10 cellular contexts compared by ENCODE assay signal in genomic region chr3:45509038-45509767, GRCh38.
DNase-seq lines count a peak whose midpoint lies in the region; ATAC-seq and TF ChIP-seq lines count a peak whose summit lies in the region.
"Had no signal": no experiment of that assay in that cellular context is flagged by ENCODE, and none has a peak within 500 bp of the region (broad histone marks: within the 10 kb centered on the region; RNA-seq: fewer than 3 reads in every experiment).

No MANE protein-coding gene starts in this region.

- H3K4me3 ChIP-seq in mammary epithelial cell (replicated peaks in 1 of 3; ENCODE audit: insufficient read depth in 1 of 3, low read depth in 2 of 3, low read length in 3 of 3), result no peak overlapping the region
- no peak overlapping the region for H3K4me3 ChIP-seq in neural cell (ENCODE audit: low read length)
- H3K4me3 ChIP-seq: heart left ventricle had no signal

- H3K9ac ChIP-seq in mammary epithelial cell (ENCODE audit: insufficient read depth, low read length) (no peak overlapping the region), neural cell (ENCODE audit: low read length) (no peak overlapping the region)

- peaks cover 2% of the 10 kb centered on the region for H3K27me3 Mint-ChIP-seq in glutamatergic neuron (ENCODE audit: unreplicated experiment)

- peaks cover 4% of the 10 kb centered on the region for H3K36me3 Mint-ChIP-seq in glutamatergic neuron (ENCODE audit: unreplicated experiment)

- DNase-seq in DMS 273 treated with DMSO at 0.1 percent for 48 hours (lab: John Stamatoyannopoulos, UW) (peak; percentile 69), NCI-H1105 (lab: John Stamatoyannopoulos, UW) (peak; percentile 24), mammary epithelial cell (peak; percentile 75), glutamatergic neuron (no peak)
- DNase-seq: heart left ventricle had no signal

- in situ Hi-C loops in mammary epithelial cell (cut with MboI; ENCODE audit: low sequenced_read_pairs in 2 of 2), result loop anchor here in 1 of 2 donors (5.0 kb wide), 1 partner anchor 287 kb away; no protein-coding TSS in a partner anchor

- H3K4me2 ChIP-seq in mammary epithelial cell (ENCODE audit: insufficient read depth, low read depth, low read length) (no peak overlapping the region), neural cell (ENCODE audit: low read length) (no peak overlapping the region)

- ATAC-seq in GM18502 (IDR thresholded peaks at IDR 0.05; ENCODE audit: poor library complexity, unreplicated experiment), result no peak
- no peak for ATAC-seq in HG03280 (IDR thresholded peaks at IDR 0.05; ENCODE audit: unreplicated experiment)
- no peak for ATAC-seq in HG03342 (IDR thresholded peaks at IDR 0.05; ENCODE audit: unreplicated experiment)

- no peaks in the 10 kb centered on the region for H3F3A ChIP-seq in neural cell (ENCODE audit: insufficient read depth, low read length, poor library complexity, severe bottlenecking)

- 65% methylated on average over 8 of the region's 8 CpGs for WGBS in mammary epithelial cell (ENCODE audit: low coverage, missing lambda C conversion rate)

- no peak for TF ChIP-seq CTCF in mammary epithelial cell (conservative IDR thresholded peaks at IDR 0.05 in 1 of 2, IDR thresholded peaks at IDR 0.05 in 1 of 2; ENCODE audit: extremely low read depth in 1 of 2, insufficient read depth in 1 of 2, low read depth in 1 of 2, low read length in 2 of 2)
- no peak for TF ChIP-seq CTCF in neural cell (IDR thresholded peaks at IDR 0.05; ENCODE audit: poor library complexity, severe bottlenecking)
- no peak for TF ChIP-seq CTCF in glutamatergic neuron (IDR thresholded peaks at IDR 0.05; ENCODE audit: partially characterized antibody, unreplicated experiment)

- no peak for TF ChIP-seq RAD21 in neural cell (conservative IDR thresholded peaks at IDR 0.05)

- H3K27ac ChIP-seq in mammary epithelial cell (ENCODE audit: insufficient read depth, low read depth, low read length) (peak overlapping the region; percentile 4), neural cell (ENCODE audit: low read length) (no peak overlapping the region)
- H3K27ac ChIP-seq: HL-60 had no signal

- CTCF ChIA-PET in mammary epithelial cell (lab: Charles Lee; ENCODE audit: low non-redundant PET), result interaction anchor here (1.5 kb wide), 1 partner anchor 151 kb away, joined by 5 read pairs; no protein-coding TSS in a partner anchor

- H3K27me3 ChIP-seq in mammary epithelial cell (ENCODE audit: insufficient read depth, low read length) (no peaks in the 10 kb centered on the region), neural cell (ENCODE audit: insufficient read depth, low read depth, low read length) (no peaks in the 10 kb centered on the region)
- H3K27me3 ChIP-seq: heart left ventricle had no signal

- no peaks in the 10 kb centered on the region for H3K36me3 ChIP-seq in mammary epithelial cell (ENCODE audit: insufficient read depth, low read length)
- no peaks in the 10 kb centered on the region for H3K36me3 ChIP-seq in neural cell (ENCODE audit: insufficient read depth, low read length)

- no peak for TF ChIP-seq EP300 in neural cell (conservative IDR thresholded peaks at IDR 0.05; ENCODE audit: poor library complexity, severe bottlenecking)

- H3K79me2 ChIP-seq in mammary epithelial cell (ENCODE audit: insufficient read depth, low read length) (no peaks in the 10 kb centered on the region), neural cell (replicated peaks; ENCODE audit: insufficient read depth, low read length) (no peaks in the 10 kb centered on the region)

- H3K27ac Mint-ChIP-seq in glutamatergic neuron (ENCODE audit: unreplicated experiment), result no peak overlapping the region

- dilution Hi-C loops in mammary epithelial cell (cut with HindIII; ENCODE audit: low sequenced_read_pairs), result no loop called here

- H3K9me3 ChIP-seq in mammary epithelial cell (replicated peaks; ENCODE audit: insufficient read depth, low read length), result no peaks in the 10 kb centered on the region
- H3K9me3 ChIP-seq in neural cell (ENCODE audit: low read length), result no peaks in the 10 kb centered on the region
- H3K9me3 ChIP-seq: heart left ventricle had no signal

- no peak overlapping the region for H3K4me3 Mint-ChIP-seq in glutamatergic neuron (ENCODE audit: unreplicated experiment)

- intact Hi-C loops in mammary epithelial cell (cut with micrococcal nuclease), result loop anchor here (2.0 to 10.0 kb wide), 2 partner anchors 468 to 974 kb away; no protein-coding TSS in a partner anchor

- H3K4me1 ChIP-seq in mammary epithelial cell (ENCODE audit: insufficient read depth, low read length), result peaks cover 10% of the 10 kb centered on the region

- H3K4me1 Mint-ChIP-seq in glutamatergic neuron (ENCODE audit: low read depth, unreplicated experiment), result peaks cover 5% of the 10 kb centered on the region

- H2AFZ ChIP-seq in mammary epithelial cell (ENCODE audit: low read depth, low read length) (no peak overlapping the region), neural cell (ENCODE audit: low read depth, low read length) (no peak overlapping the region)

- H4K20me1 ChIP-seq in mammary epithelial cell (ENCODE audit: insufficient read depth, low read length), result no peaks in the 10 kb centered on the region
- H4K20me1 ChIP-seq in neural cell (ENCODE audit: insufficient read depth), result no peaks in the 10 kb centered on the region

- no TSS peak for BruUV-seq in mammary epithelial cell (replicated peaks; lab: Mats Ljungman, UMichigan)

- no peaks in the 10 kb centered on the region for H3K9me2 ChIP-seq in neural cell (ENCODE audit: insufficient read depth, low read length)

- H3K9me3 Mint-ChIP-seq in glutamatergic neuron (ENCODE audit: unreplicated experiment), result peaks cover 3% of the 10 kb centered on the region

TF ChIP-seq in neural cell, 6 proteins besides CTCF, POLR2A, EP300 and RAD21:
- TF ChIP-seq SMC3 (conservative IDR thresholded peaks at IDR 0.05; ENCODE audit: poor library complexity) (no peak), EZH2 (IDR thresholded peaks at IDR 0.05; ENCODE audit: borderline replicate concordance, insufficient read depth, low read length, poor library complexity, severe bottlenecking) (no peak), MXI1 (conservative IDR thresholded peaks at IDR 0.05; ENCODE audit: poor library complexity, severe bottlenecking) (no peak), REST (IDR thresholded peaks at IDR 0.05; ENCODE audit: borderline replicate concordance) (peak; percentile 72), TAF1 (IDR thresholded peaks at IDR 0.05; ENCODE audit: low read depth) (no peak), POLR2AphosphoS5 (IDR thresholded peaks at IDR 0.05) (no peak)
